29 cellular contexts compared by ENCODE assay signal in genomic region chr6:330948-331347, GRCh38.
"Had no signal": no experiment of that assay in that cellular context is flagged by ENCODE, and none has a peak within 500 bp of the region (broad histone marks: within the 10 kb centered on the region; RNA-seq: fewer than 3 reads in every experiment).

No MANE protein-coding gene starts in this region.

- H3K4me3 Mint-ChIP-seq: activated CD4-positive, alpha-beta T cell treated with anti-CD3 and anti-CD28 coated beads for 36 hours; activated T-cell treated with anti-CD3 and anti-CD28 coated beads, Interleukin-2, amount 50 U/mL, for 4 hours; activated T-helper 17 cell treated with anti-CD3 and anti-CD28 coated beads, Interleukin-2, amount 50 U/mL, for 72 hours; nephron progenitor cell; stimulated activated effector memory CD8-positive, alpha-beta T cell treated with anti-CD3 and anti-CD28 coated beads, Interleukin-12 subunit alpha, Interleukin-12 subunit beta, amount 100 ng/mL, for 72 hours; stimulated activated naive CD8-positive, alpha-beta T cell treated with anti-CD3 and anti-CD28 coated beads, Interleukin-15, Interleukin-2, amounts not matched to agents 100 ng/mL and 50 ng/mL, for 24 hours; T-helper 2 cell treated with Interferon-gamma antibody and Interleukin-4, amounts not matched to agents 5 μg/mL and 100 μg/mL, for 36 hours had no signal

- H3K27ac Mint-ChIP-seq: activated CD4-positive, alpha-beta T cell treated with anti-CD3 and anti-CD28 coated beads for 36 hours; activated T-helper 17 cell treated with anti-CD3 and anti-CD28 coated beads, Interleukin-2, amount 50 U/mL, for 72 hours; nephron progenitor cell; stimulated activated effector memory CD8-positive, alpha-beta T cell treated with anti-CD3 and anti-CD28 coated beads, Interleukin-12 subunit alpha, Interleukin-12 subunit beta, amount 100 ng/mL, for 72 hours; stimulated activated naive CD8-positive, alpha-beta T cell treated with anti-CD3 and anti-CD28 coated beads, Interleukin-15, Interleukin-2, amounts not matched to agents 100 ng/mL and 50 ng/mL, for 24 hours; T-helper 2 cell treated with Interferon-gamma antibody and Interleukin-4, amounts not matched to agents 5 μg/mL and 100 μg/mL, for 36 hours had no signal

- ATAC-seq: activated T-cell treated with anti-CD3 and anti-CD28 coated beads, Interleukin-2, amount 50 U/mL, for 4 hours; activated T-helper 17 cell treated with anti-CD3 and anti-CD28 coated beads, Interleukin-2, amount 50 U/mL, for 72 hours; heart left ventricle; lower lobe of right lung; upper lobe of right lung had no signal

- FAIRE-seq: astrocyte had no signal

- H3K36me3 ChIP-seq: lower lobe of right lung, thoracic aorta, upper lobe of right lung had no signal

- H3K27ac ChIP-seq: brain microvascular endothelial cell, coronary artery, dorsolateral prefrontal cortex, lower lobe of right lung, neutrophil, right lobe of liver, skin epidermis, thoracic aorta, upper lobe of right lung had no signal

- H3K9me3 ChIP-seq: heart left ventricle, lower lobe of right lung, neutrophil, right lobe of liver, thoracic aorta, upper lobe of right lung had no signal

- H3K9me3 Mint-ChIP-seq: activated T-cell treated with anti-CD3 and anti-CD28 coated beads, Interleukin-2, amount 50 U/mL, for 4 hours; activated T-helper 17 cell treated with anti-CD3 and anti-CD28 coated beads, Interleukin-2, amount 50 U/mL, for 72 hours; stimulated activated effector memory CD8-positive, alpha-beta T cell treated with anti-CD3 and anti-CD28 coated beads, Interleukin-12 subunit alpha, Interleukin-12 subunit beta, amount 100 ng/mL, for 72 hours; stimulated activated naive CD8-positive, alpha-beta T cell treated with anti-CD3 and anti-CD28 coated beads, Interleukin-15, Interleukin-2, amounts not matched to agents 100 ng/mL and 50 ng/mL, for 24 hours; T-helper 2 cell treated with Interferon-gamma antibody and Interleukin-4, amounts not matched to agents 5 μg/mL and 100 μg/mL, for 36 hours had no signal

- H3K27me3 ChIP-seq: brain microvascular endothelial cell, heart left ventricle, neutrophil, right lobe of liver had no signal

- H3K27me3 Mint-ChIP-seq: activated CD4-positive, alpha-beta T cell treated with anti-CD3 and anti-CD28 coated beads for 36 hours; activated T-helper 17 cell treated with anti-CD3 and anti-CD28 coated beads, Interleukin-2, amount 50 U/mL, for 72 hours; stimulated activated naive CD8-positive, alpha-beta T cell treated with anti-CD3 and anti-CD28 coated beads, Interleukin-15, Interleukin-2, amounts not matched to agents 100 ng/mL and 50 ng/mL, for 24 hours had no signal

- DNase-seq: activated CD4-positive, alpha-beta T cell treated with anti-CD3 and anti-CD28 coated beads for 36 hours; activated CD4-positive, alpha-beta T cell treated with anti-CD3 and anti-CD28 coated beads, Interleukin-2, amount 50 U/mL, for 4 hours; activated CD4-positive, CD25-positive, alpha-beta regulatory T cell; activated CD8-positive, alpha-beta memory T cell treated with anti-CD3 and anti-CD28 coated beads, Interleukin-2, amount 50 U/mL, for 48 hours; activated gamma-delta T cell treated with Interleukin-2 at 50 U/mL for 16 hours; activated naive CD4-positive, alpha-beta T cell treated with anti-CD3 and anti-CD28 coated beads, Interleukin-2, amount 50 U/mL, for 16 hours; activated T-cell treated with anti-CD3 and anti-CD28 coated beads, Interleukin-2, amount 50 U/mL, for 4 hours; amniotic stem cell; brain microvascular endothelial cell; effector memory CD4-positive, alpha-beta T cell; erythroblast; heart left ventricle; lower lobe of right lung; mesenchymal stem cell; nephron progenitor cell; right lobe of liver; stimulated activated CD4-positive, alpha-beta T cell treated with anti-CD3 and anti-CD28 coated beads, Interleukin-4, amount 100 ng/mL, for 24 hours; T-helper 1 cell had no signal

- H3K4me3 ChIP-seq: coronary artery, heart left ventricle, lower lobe of right lung, right lobe of liver, skin epidermis, thoracic aorta, upper lobe of right lung had no signal
